Comparison of ENCODE assay signal across 1 cellular context in genomic region chr6:11323666-11324452, GRCh38.
TF ChIP-seq lines count a peak whose summit lies in the region.

No MANE protein-coding gene starts in this region.

TF ChIP-seq in H1, 55 proteins besides CTCF, POLR2A, EP300 and RAD21 (continued from another document):
- no peak for TF ChIP-seq USF2 (IDR thresholded peaks at IDR 0.05; ENCODE audit: low read length)
